In genomic region chr14:88547386-88547780, GRCh38 we compare ENCODE assay signal across 15 cellular contexts. TPM values are rescaled to one million over a fixed set of nuclear protein-coding genes. Genes with fewer than 3 reads are reported as not detected.
"Had no signal": no experiment of that assay in that cellular context is flagged by ENCODE, and none has a peak within 500 bp of the region (broad histone marks: within the 10 kb centered on the region; RNA-seq: fewer than 3 reads in every experiment).

No MANE protein-coding gene starts in this region.

- H3K27me3 ChIP-seq: right lobe of liver, tibial nerve had no signal

- H3K9me3 ChIP-seq: heart right ventricle, left ventricle myocardium inferior, lower lobe of right lung, neutrophil, psoas muscle, right lobe of liver, tibial nerve had no signal

- DNase-seq: effector memory CD4-positive, alpha-beta T cell; heart right ventricle; immature natural killer cell; left ventricle myocardium inferior; lower lobe of right lung; naive B cell; psoas muscle; retina; right lobe of liver; stimulated activated CD4-positive, alpha-beta T cell treated with anti-CD3 and anti-CD28 coated beads, Interleukin-4, amount 100 ng/mL, for 1 hour; stimulated activated CD8-positive, alpha-beta memory T cell treated with anti-CD3 and anti-CD28 coated beads, Interleukin-4, amount 100 ng/mL, for 48 hours; stimulated activated naive CD8-positive, alpha-beta T cell treated with anti-CD3 and anti-CD28 coated beads, Interleukin-15, Interleukin-2, amounts not matched to agents 100 U/mL and 50 U/mL, for 24 hours had no signal

- H3K27ac ChIP-seq: left ventricle myocardium inferior, lower lobe of right lung, neutrophil, psoas muscle, right lobe of liver, tibial nerve had no signal

- ATAC-seq: esophagus mucosa; heart right ventricle; psoas muscle; right lobe of liver; stimulated activated naive CD8-positive, alpha-beta T cell treated with anti-CD3 and anti-CD28 coated beads, Interleukin-15, Interleukin-2, amounts not matched to agents 100 U/mL and 50 U/mL, for 24 hours had no signal

- H3K4me3 ChIP-seq: heart right ventricle, left ventricle myocardium inferior, lower lobe of right lung, psoas muscle, right lobe of liver, tibial nerve had no signal

- H3K36me3 ChIP-seq: neutrophil had no signal

RNA-seq across cellular contexts. Expression of gene PTPN21, which starts 7.4 kb away (rescaled TPM):
- polyA plus RNA-seq: immature natural killer cell had no signal
